16 cellular contexts compared by ENCODE assay signal in the genomic region with DNA sequence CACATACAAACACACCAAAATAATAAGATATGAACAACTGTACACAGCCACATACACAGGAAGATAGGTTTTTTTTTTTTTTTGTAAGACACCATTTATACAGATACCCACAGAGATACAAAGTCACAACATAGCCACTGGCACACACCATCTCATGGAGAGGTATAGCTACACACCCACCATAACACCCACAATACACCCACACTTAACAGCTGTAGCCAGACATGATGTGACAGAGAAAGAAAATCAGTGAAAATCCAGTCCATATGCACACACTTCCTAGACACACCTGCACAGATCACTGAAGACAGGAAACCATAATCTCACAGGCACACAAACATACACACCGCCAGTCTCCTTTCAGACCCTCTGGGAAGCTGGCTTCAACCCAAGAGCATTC.
"Had no signal": no experiment of that assay in that cellular context is flagged by ENCODE, and none has a peak within 500 bp of the region (broad histone marks: within the 10 kb centered on the region; RNA-seq: fewer than 3 reads in every experiment).

No MANE protein-coding gene starts in this region.

- ATAC-seq: body of pancreas; naive thymus-derived CD8-positive, alpha-beta T cell; sciatic nerve had no signal

- H3K9me3 ChIP-seq: body of pancreas, left ventricle myocardium inferior, stomach, uterus had no signal

- H3K4me1 ChIP-seq: uterus had no signal

- H3K27ac ChIP-seq: body of pancreas, left ventricle myocardium inferior, stomach, uterus, WERI-Rb-1 had no signal

- DNase-seq: activated gamma-delta T cell treated with Interleukin-2 at 50 U/mL for 16 hours; activated T-cell treated with anti-CD3 and anti-CD28 coated beads, Interleukin-2, amount 50 U/mL, for 1 hour; anterior cingulate cortex; body of pancreas; effector CD4-positive, alpha-beta T cell; foreskin fibroblast; kidney glomerular epithelial cell; left ventricle myocardium inferior; naive thymus-derived CD8-positive, alpha-beta T cell; small intestine; stimulated activated CD4-positive, alpha-beta T cell treated with anti-CD3 and anti-CD28 coated beads, Interleukin-2, amount 100 ng/mL, for 24 hours; stomach; trophoblast cell; uterus; WERI-Rb-1 had no signal

- H3K4me3 ChIP-seq: body of pancreas, left ventricle myocardium inferior, stomach, uterus had no signal

- H3K36me3 ChIP-seq: left ventricle myocardium inferior, stomach, uterus, WERI-Rb-1 had no signal
